17 cellular contexts compared by ENCODE assay signal in the genomic region with DNA sequence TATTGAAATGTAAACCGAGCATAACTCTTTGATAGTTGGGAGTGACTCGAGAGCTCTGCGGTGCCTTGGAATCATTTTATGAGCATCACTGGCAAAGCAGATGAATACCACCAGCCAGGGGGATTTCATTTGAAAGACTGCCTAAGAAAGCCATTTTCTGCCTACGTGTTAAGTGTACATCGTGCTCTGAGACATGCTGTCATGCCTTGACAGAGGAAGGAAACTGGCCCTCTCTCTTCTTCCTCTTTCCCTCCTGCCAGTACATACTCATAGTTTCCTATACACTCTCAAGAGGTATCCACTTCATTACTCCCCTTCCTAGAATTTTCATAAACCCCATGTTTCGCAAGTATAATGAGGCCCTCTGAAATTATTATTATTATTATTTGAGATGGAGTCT. TPM values are rescaled to one million over a fixed set of nuclear protein-coding genes. Genes with fewer than 3 reads are reported as not detected.
DNase-seq lines count a peak whose midpoint lies in the region; ATAC-seq, FAIRE-seq and TF ChIP-seq lines count a peak whose summit lies in the region.
"Had no signal": no experiment of that assay in that cellular context is flagged by ENCODE, and none has a peak within 500 bp of the region (broad histone marks: within the 10 kb centered on the region; RNA-seq: fewer than 3 reads in every experiment).

No MANE protein-coding gene starts in this region.

- CTCF ChIA-PET in K562 (lab: Yijun Ruan, JAX; ENCODE audit: low intra/inter-chr PET ratio), result no interaction called here

- H3K79me2 ChIP-seq in K562 (ENCODE audit: control insufficient read depth, insufficient read depth, low read length), result no peaks in the 10 kb centered on the region

- TF ChIP-seq CTCF in NB4 (IDR thresholded peaks at IDR 0.05; ENCODE audit: low read depth, low read length) (no peak), K562 (IDR thresholded peaks at IDR 0.05 in 2 of 3, conservative IDR thresholded peaks at IDR 0.05 in 1 of 3; ENCODE audit: insufficient read depth in 2 of 3, low read depth in 1 of 3, low read length in 3 of 3) (no peak)

- no peaks in the 10 kb centered on the region for H3K9me3 ChIP-seq in K562 (replicated peaks; ENCODE audit: control insufficient read depth, insufficient read depth, low read depth, low read length)

- H3K4me1 ChIP-seq in K562 (replicated peaks in 1 of 2; ENCODE audit: control insufficient read depth in 2 of 2, insufficient read depth in 2 of 2, low read length in 2 of 2), result no peaks in the 10 kb centered on the region; a peak in 1 of 5 replicates

- 57% methylated on average over 6 of the region's 6 CpGs for WGBS in K562 (ENCODE audit: insufficient coverage, low coverage, missing lambda C conversion rate)

- H3K36me3 ChIP-seq in K562 (ENCODE audit: control insufficient read depth, insufficient read depth, low read length), result no peaks in the 10 kb centered on the region

- no peaks in the 10 kb centered on the region for H4K20me1 ChIP-seq in K562 (replicated peaks; ENCODE audit: control insufficient read depth, insufficient read depth, low read length)

- H3K27me3 ChIP-seq in K562 (ENCODE audit: control insufficient read depth in 2 of 2, insufficient read depth in 2 of 2, low read length in 2 of 2), result no peaks in the 10 kb centered on the region

- in situ Hi-C loops in K562 (cut with MboI), result no loop called here

- H3K9ac ChIP-seq in K562 (ENCODE audit: insufficient read depth in 1 of 2, low read depth in 2 of 2, low read length in 2 of 2), result no peak overlapping the region

- H3K27ac ChIP-seq in K562 (ENCODE audit: extremely low read depth, low read depth, low read length), result no peak overlapping the region
- H3K27ac ChIP-seq: VCaP had no signal

- H3K9me1 ChIP-seq in K562 (ENCODE audit: control insufficient read depth, insufficient read depth, low read length), result no peaks in the 10 kb centered on the region

- no peak for TF ChIP-seq POLR2A in NB4 (IDR thresholded peaks at IDR 0.05; ENCODE audit: extremely low read depth, insufficient read length)
- TF ChIP-seq POLR2A in K562 (conservative IDR thresholded peaks at IDR 0.05), result no peak

- TF ChIP-seq EP300 in K562 (IDR thresholded peaks at IDR 0.05; ENCODE audit: low read length), result no peak

- POLR2A ChIA-PET in K562 (lab: Yijun Ruan, JAX), result no interaction called here

- peak overlapping the region; percentile 53 for H2AFZ ChIP-seq in K562 (ENCODE audit: low read depth, low read length)

- DNase-seq in CD1c-positive myeloid dendritic cell (ENCODE audit: extremely low spot score) (peak; percentile 41), NB4 (ENCODE audit: low read depth) (peak; percentile 60), K562 (ENCODE audit: extremely low read depth in 1 of 4, low spot score in 3 of 4) (no peak), kidney tubule cell (ENCODE audit: low spot score) (no peak), DMS53 (lab: John Stamatoyannopoulos, UW) (no peak), NCI-H774 (lab: John Stamatoyannopoulos, UW) (no peak), COLO829 (ENCODE audit: low spot score) (no peak)
- DNase-seq: amniotic stem cell; DND-41; head of caudate nucleus; kidney; NCI-H2029; SHP77 treated with DMSO at 0.1 percent for 48 hours; stimulated activated CD8-positive, alpha-beta memory T cell treated with anti-CD3 and anti-CD28 coated beads, Interleukin-4, amount 100 ng/mL, for 48 hours had no signal

- no TSS peak for BruUV-seq in K562 (replicated peaks; lab: Mats Ljungman, UMichigan)

- no peak for TF ChIP-seq RAD21 in K562 (CRISPR knock-in tag; conservative IDR thresholded peaks at IDR 0.05 in 1 of 2, IDR thresholded peaks at IDR 0.05 in 1 of 2)

- ATAC-seq in GM18868 (IDR thresholded peaks at IDR 0.05; ENCODE audit: unreplicated experiment), result peak; percentile 58
- no peak for ATAC-seq in K562

- no peak for FAIRE-seq in K562 (lab: Jason Lieb, UNC)
- FAIRE-seq: kidney had no signal

- H3K4me3 ChIP-seq in NB4 (ENCODE audit: low read depth, low read length), result no peak overlapping the region
- H3K4me3 ChIP-seq in K562, result no peak overlapping the region

- no peak overlapping the region for H3K4me2 ChIP-seq in K562 (ENCODE audit: insufficient read depth, low read length)

- intact Hi-C loops in K562 (cut with micrococcal nuclease), result no loop called here

TF ChIP-seq in K562, 482 proteins besides CTCF, POLR2A, EP300 and RAD21 (continues in another document):
- TF ChIP-seq, protein P1, sequence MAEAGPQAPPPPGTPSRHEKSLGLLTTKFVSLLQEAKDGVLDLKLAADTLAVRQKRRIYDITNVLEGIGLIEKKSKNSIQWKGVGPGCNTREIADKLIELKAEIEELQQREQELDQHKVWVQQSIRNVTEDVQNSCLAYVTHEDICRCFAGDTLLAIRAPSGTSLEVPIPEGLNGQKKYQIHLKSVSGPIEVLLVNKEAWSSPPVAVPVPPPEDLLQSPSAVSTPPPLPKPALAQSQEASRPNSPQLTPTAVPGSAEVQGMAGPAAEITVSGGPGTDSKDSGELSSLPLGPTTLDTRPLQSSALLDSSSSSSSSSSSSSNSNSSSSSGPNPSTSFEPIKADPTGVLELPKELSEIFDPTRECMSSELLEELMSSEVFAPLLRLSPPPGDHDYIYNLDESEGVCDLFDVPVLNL (CRISPR knock-in tag; IDR thresholded peaks at IDR 0.05; ENCODE audit: low read depth), result no peak
- TF ChIP-seq PCBP1 (IDR thresholded peaks at IDR 0.05; ENCODE audit: low read depth, low read length, poor library complexity, severe bottlenecking), result no peak
- TF ChIP-seq, protein P2, sequence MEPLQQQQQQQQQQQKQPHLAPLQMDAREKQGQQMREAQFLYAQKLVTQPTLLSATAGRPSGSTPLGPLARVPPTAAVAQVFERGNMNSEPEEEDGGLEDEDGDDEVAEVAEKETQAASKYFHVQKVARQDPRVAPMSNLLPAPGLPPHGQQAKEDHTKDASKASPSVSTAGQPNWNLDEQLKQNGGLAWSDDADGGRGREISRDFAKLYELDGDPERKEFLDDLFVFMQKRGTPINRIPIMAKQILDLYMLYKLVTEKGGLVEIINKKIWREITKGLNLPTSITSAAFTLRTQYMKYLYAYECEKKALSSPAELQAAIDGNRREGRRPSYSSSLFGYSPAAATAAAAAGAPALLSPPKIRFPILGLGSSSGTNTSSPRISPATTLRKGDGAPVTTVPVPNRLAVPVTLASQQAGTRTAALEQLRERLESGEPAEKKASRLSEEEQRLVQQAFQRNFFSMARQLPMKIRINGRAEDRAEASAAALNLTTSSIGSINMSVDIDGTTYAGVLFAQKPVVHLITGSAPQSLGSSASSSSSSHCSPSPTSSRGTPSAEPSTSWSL (CRISPR knock-in tag; IDR thresholded peaks at IDR 0.05; ENCODE audit: borderline replicate concordance), result no peak
- TF ChIP-seq, protein P3, sequence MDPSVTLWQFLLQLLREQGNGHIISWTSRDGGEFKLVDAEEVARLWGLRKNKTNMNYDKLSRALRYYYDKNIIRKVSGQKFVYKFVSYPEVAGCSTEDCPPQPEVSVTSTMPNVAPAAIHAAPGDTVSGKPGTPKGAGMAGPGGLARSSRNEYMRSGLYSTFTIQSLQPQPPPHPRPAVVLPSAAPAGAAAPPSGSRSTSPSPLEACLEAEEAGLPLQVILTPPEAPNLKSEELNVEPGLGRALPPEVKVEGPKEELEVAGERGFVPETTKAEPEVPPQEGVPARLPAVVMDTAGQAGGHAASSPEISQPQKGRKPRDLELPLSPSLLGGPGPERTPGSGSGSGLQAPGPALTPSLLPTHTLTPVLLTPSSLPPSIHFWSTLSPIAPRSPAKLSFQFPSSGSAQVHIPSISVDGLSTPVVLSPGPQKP (CRISPR knock-in tag; IDR thresholded peaks at IDR 0.05), result no peak
- TF ChIP-seq ZNF431 (CRISPR knock-in tag; IDR thresholded peaks at IDR 0.05), result no peak
- TF ChIP-seq, protein P4, sequence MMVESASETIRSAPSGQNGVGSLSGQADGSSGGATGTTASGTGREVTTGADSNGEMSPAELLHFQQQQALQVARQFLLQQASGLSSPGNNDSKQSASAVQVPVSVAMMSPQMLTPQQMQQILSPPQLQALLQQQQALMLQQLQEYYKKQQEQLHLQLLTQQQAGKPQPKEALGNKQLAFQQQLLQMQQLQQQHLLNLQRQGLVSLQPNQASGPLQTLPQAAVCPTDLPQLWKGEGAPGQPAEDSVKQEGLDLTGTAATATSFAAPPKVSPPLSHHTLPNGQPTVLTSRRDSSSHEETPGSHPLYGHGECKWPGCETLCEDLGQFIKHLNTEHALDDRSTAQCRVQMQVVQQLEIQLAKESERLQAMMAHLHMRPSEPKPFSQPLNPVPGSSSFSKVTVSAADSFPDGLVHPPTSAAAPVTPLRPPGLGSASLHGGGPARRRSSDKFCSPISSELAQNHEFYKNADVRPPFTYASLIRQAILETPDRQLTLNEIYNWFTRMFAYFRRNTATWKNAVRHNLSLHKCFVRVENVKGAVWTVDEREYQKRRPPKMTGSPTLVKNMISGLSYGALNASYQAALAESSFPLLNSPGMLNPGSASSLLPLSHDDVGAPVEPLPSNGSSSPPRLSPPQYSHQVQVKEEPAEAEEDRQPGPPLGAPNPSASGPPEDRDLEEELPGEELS (CRISPR knock-in tag; IDR thresholded peaks at IDR 0.05; ENCODE audit: borderline replicate concordance), result no peak
- TF ChIP-seq SMARCC2 (IDR thresholded peaks at IDR 0.05; ENCODE audit: low read depth), result no peak
- TF ChIP-seq ZNF668 (CRISPR knock-in tag; IDR thresholded peaks at IDR 0.05), result no peak
- TF ChIP-seq MYC (IDR thresholded peaks at IDR 0.05; ENCODE audit: low read depth, low read length), result no peak
- TF ChIP-seq MYC (CRISPR knock-in tag; IDR thresholded peaks at IDR 0.05; ENCODE audit: borderline replicate concordance, low read depth), result no peak

RNA-seq across cellular contexts. Expression of a gene that starts 8.8 kb away (rescaled TPM):
- not detected in 2 replicates for total RNA-seq in K562 (2011; cell fraction: chromatin; rRNA removed; ENCODE audit: low replicate concordance)
- not detected in 2 replicates for total RNA-seq in K562 (2011; cell fraction: nucleolus; rRNA removed)
- not detected in 2 replicates for total RNA-seq in K562 (2011; cell fraction: nucleoplasm; rRNA removed)
- 0.27 TPM in 1 of 2 replicates, not detected in the other for total RNA-seq in K562 (2014; rRNA removed)
- total RNA-seq in K562 (2014; rRNA removed; fragmentation: Illumina TruSeq; extraction: Trizol), result not detected in 2 replicates
- total RNA-seq in K562 (2015; rRNA removed; fragmentation: Illumina TruSeq; extraction: Trizol), result 0.26 and 1.2 TPM in 2 replicates
- 0.54 TPM in 1 of 2 replicates, not detected in the other for total RNA-seq in K562 (2021)
- polyA plus RNA-seq in K562 (2011; rRNA removed), result 0.09 TPM in 1 of 2 replicates, not detected in the other
- not detected in 2 replicates for polyA plus RNA-seq in K562 (2011; cell fraction: cytosol; rRNA removed)
- polyA plus RNA-seq in K562 (2011; cell fraction: nucleus; rRNA removed), result not detected in 2 replicates
- 0.44 and 0.87 TPM in 2 replicates for polyA plus RNA-seq in K562 (2012)
- 0.26 TPM in 1 of 2 replicates, not detected in the other for polyA plus RNA-seq in K562 (2014; fragmentation: Illumina TruSeq; extraction: Trizol)
- under 1 TPM; 0.15 to 0.25 TPM for polyA plus RNA-seq in K562 (2014; fragmentation: Nextera tagmentation; extraction: Ambion mirVana)
- 0.11 and 0.66 TPM in 2 replicates for polyA plus RNA-seq in K562 (2014; rRNA removed)
- polyA minus RNA-seq in K562 (2011; rRNA and poly(A)+ RNA removed), result not detected in 2 replicates
- not detected in 2 replicates for polyA minus RNA-seq in K562 (2011; cell fraction: cytosol; rRNA and poly(A)+ RNA removed)
- not detected in 2 replicates for polyA minus RNA-seq in K562 (2011; cell fraction: nucleus; rRNA and poly(A)+ RNA removed)
- total RNA-seq: chondrocyte had no signal

Comparison
In these comparisons a context has a peak if more than half of its experiments do, and no peak if none do; other contexts are left out.
1. DNase-seq: peak in CD1c-positive myeloid dendritic cell (single experiment) and NB4 (single experiment); none in K562 (0 of 4), kidney tubule cell (single experiment), DMS53 (single experiment), NCI-H774 (single experiment) and COLO829 (single experiment).